ENCODE assay signal across 8 cellular contexts in genomic region chr9:129178579-129178909, GRCh38. TPM values are rescaled to one million over a fixed set of nuclear protein-coding genes. Genes with fewer than 3 reads are reported as not detected.
A peak's percentile ranks its signal among the peaks of the same experiment; 100 is the strongest.
DNase-seq lines count a peak whose midpoint lies in the region; ATAC-seq and TF ChIP-seq lines count a peak whose summit lies in the region.

No MANE protein-coding gene starts in this region.

- H3K4me3 ChIP-seq in heart right ventricle (peak overlapping the region in 9 of 10 donors; percentile 35 to 100 (median 91)), right cardiac atrium (ENCODE audit: low read length) (no peak overlapping the region), adipocyte (ENCODE audit: low read length) (peak overlapping the region; percentile 57), lower lobe of right lung (peak overlapping the region; percentile 87), urinary bladder (ENCODE audit: low read depth, low read length) (peak overlapping the region; percentile 23)

- H3K27me3 Mint-ChIP-seq in activated naive CD4-positive, alpha-beta T cell treated with anti-CD3 and anti-CD28 coated beads, Interleukin-2, amount 10 ng/mL, durations not matched to agents 7 days and 5 days: peaks cover 74% of the 10 kb centered on the region

- TF ChIP-seq CTCF in heart right ventricle (IDR thresholded peaks at IDR 0.05): no peak
- TF ChIP-seq CTCF in lower lobe of right lung (IDR thresholded peaks at IDR 0.05): no peak

- no peak overlapping the region for H3K4me3 Mint-ChIP-seq in activated naive CD4-positive, alpha-beta T cell treated with anti-CD3 and anti-CD28 coated beads, Interleukin-2, amount 10 ng/mL, durations not matched to agents 7 days and 5 days

- H3K27ac Mint-ChIP-seq in activated naive CD4-positive, alpha-beta T cell treated with anti-CD3 and anti-CD28 coated beads, Interleukin-2, amount 10 ng/mL, durations not matched to agents 7 days and 5 days: no peak overlapping the region

- intact Hi-C loops in heart right ventricle (cut with DNase I) (loop anchor here in 9 of 10 donors (5.0 to 10.0 kb wide), 12 partner anchors 36 to 426 kb away; no protein-coding TSS in a partner anchor), right cardiac atrium (cut with DNase I) (loop anchor here (5.0 to 10.0 kb wide), 6 partner anchors 41 to 436 kb away; no protein-coding TSS in a partner anchor), lower lobe of right lung (cut with DNase I) (no loop called here)

- H3K27me3 ChIP-seq in heart right ventricle: peaks cover 0 to 3% (median 0%) of the 10 kb centered on the region in 7 donors
- H3K27me3 ChIP-seq in right cardiac atrium (ENCODE audit: control insufficient read depth, insufficient read depth): no peaks in the 10 kb centered on the region
- no peaks in the 10 kb centered on the region for H3K27me3 ChIP-seq in adipocyte (replicated peaks; ENCODE audit: control insufficient read depth, insufficient read depth, low read length)
- H3K27me3 ChIP-seq in lower lobe of right lung (ENCODE audit: low read depth): no peaks in the 10 kb centered on the region

- no peak overlapping the region for H3K9ac ChIP-seq in adipocyte (ENCODE audit: low read length)

- H3K9me3 Mint-ChIP-seq in activated naive CD4-positive, alpha-beta T cell treated with anti-CD3 and anti-CD28 coated beads, Interleukin-2, amount 10 ng/mL, durations not matched to agents 7 days and 5 days: no peaks in the 10 kb centered on the region

- peaks cover 7 to 35% (median 24%) of the 10 kb centered on the region in 9 donors for H3K4me1 ChIP-seq in heart right ventricle
- no peaks in the 10 kb centered on the region for H3K4me1 ChIP-seq in right cardiac atrium (ENCODE audit: control insufficient read depth, insufficient read depth, low read length)
- H3K4me1 ChIP-seq in adipocyte (ENCODE audit: control insufficient read depth, insufficient read depth, low read length): peaks cover 15% of the 10 kb centered on the region
- H3K4me1 ChIP-seq in lower lobe of right lung: peaks cover 18% of the 10 kb centered on the region
- H3K4me1 ChIP-seq in urinary bladder (ENCODE audit: insufficient read depth): no peaks in the 10 kb centered on the region

- H3K4me1 Mint-ChIP-seq in activated naive CD4-positive, alpha-beta T cell treated with anti-CD3 and anti-CD28 coated beads, Interleukin-2, amount 10 ng/mL, durations not matched to agents 7 days and 5 days: peaks cover 22% of the 10 kb centered on the region

- WGBS in heart right ventricle, 2 donors: 8 to 10% methylated on average over 27 to 28 of the region's 28 CpGs
- WGBS in right cardiac atrium: 10% methylated on average over 28 of the region's 28 CpGs
- 8% methylated on average over 28 of the region's 28 CpGs for WGBS in urinary bladder

- DNase-seq in heart right ventricle (no peak), right cardiac atrium (no peak), adipocyte (ENCODE audit: low read depth) (no peak), lower lobe of right lung (no peak), middle frontal gyrus (ENCODE audit: extremely low spot score, low spot score) (no peak)
- no peak for DNase-seq in activated naive CD4-positive, alpha-beta T cell treated with anti-CD3 and anti-CD28 coated beads, Interleukin-2, amount 10 ng/mL, durations not matched to agents 7 days and 5 days

- peaks cover 0 to 6% (median 0%) of the 10 kb centered on the region in 9 donors for H3K36me3 ChIP-seq in heart right ventricle
- H3K36me3 ChIP-seq in adipocyte (ENCODE audit: control insufficient read depth, insufficient read depth, low read length, severe bottlenecking): no peaks in the 10 kb centered on the region
- no peaks in the 10 kb centered on the region for H3K36me3 ChIP-seq in lower lobe of right lung
- no peaks in the 10 kb centered on the region for H3K36me3 ChIP-seq in urinary bladder (ENCODE audit: insufficient read depth)

- no peaks in the 10 kb centered on the region for H3K36me3 Mint-ChIP-seq in activated naive CD4-positive, alpha-beta T cell treated with anti-CD3 and anti-CD28 coated beads, Interleukin-2, amount 10 ng/mL, durations not matched to agents 7 days and 5 days

- H3K9me3 ChIP-seq in heart right ventricle (no peaks in the 10 kb centered on the region), right cardiac atrium (ENCODE audit: control insufficient read depth, low read length) (no peaks in the 10 kb centered on the region), adipocyte (ENCODE audit: control insufficient read depth, low read length) (no peaks in the 10 kb centered on the region), lower lobe of right lung (no peaks in the 10 kb centered on the region)

- CTCF ChIA-PET in activated naive CD4-positive, alpha-beta T cell treated with anti-CD3 and anti-CD28 coated beads, Interleukin-2, amount 10 ng/mL, durations not matched to agents 7 days and 5 days (lab: Charles Lee): interaction anchor here (0.9 to 1.9 kb wide), 7 partner anchors 9 to 446 kb away, joined by 3 to 4 read pairs (median 3); no protein-coding TSS in a partner anchor

- H3K27ac ChIP-seq in heart right ventricle (peak overlapping the region in 1 of 10 donors; percentile 95), right cardiac atrium (ENCODE audit: low read length) (no peak overlapping the region), lower lobe of right lung (no peak overlapping the region), urinary bladder (ENCODE audit: low read depth) (no peak overlapping the region)

- ATAC-seq in heart right ventricle (no peak), right cardiac atrium (no peak), lower lobe of right lung (no peak), HG03175 (IDR thresholded peaks at IDR 0.05; ENCODE audit: unreplicated experiment) (no peak)

RNA-seq across cellular contexts. Expression of gene IER5L, which starts 0.5 kb away (rescaled TPM):
- total RNA-seq in heart right ventricle: 10 to 100 TPM in 1 of 10 donors, 1 to 10 TPM in 9; 1.2 to 13.7 (median 5.6) TPM
- polyA plus RNA-seq in heart right ventricle: 10 to 100 TPM in 1 of 2 donors, 1 to 10 TPM in 1; 5.0 to 26.3 TPM
- total RNA-seq in right cardiac atrium: 1 to 10 TPM; 6.7 to 9.4 (median 8.7) TPM
- 10.4 TPM for polyA plus RNA-seq in right cardiac atrium
- total RNA-seq in lower lobe of right lung: 8.7 TPM
- 15.2 TPM for total RNA-seq in urinary bladder
- polyA plus RNA-seq in urinary bladder: 13.3 TPM
